Comparison of ENCODE assay signal across 8 cellular contexts in genomic region chr9:34899535-34900158, GRCh38. TPM values are rescaled to one million over a fixed set of nuclear protein-coding genes. Genes with fewer than 3 reads are reported as not detected.
DNase-seq lines count a peak whose midpoint lies in the region; ATAC-seq and TF ChIP-seq lines count a peak whose summit lies in the region.

No MANE protein-coding gene starts in this region.

- no peak overlapping the region for H2BK5ac ChIP-seq in trophoblast cell (ENCODE audit: low read depth, low read length, poor library complexity)

- H3K79me2 ChIP-seq in trophoblast cell (ENCODE audit: control insufficient read depth, insufficient read depth, low read length, poor library complexity): no peaks in the 10 kb centered on the region

- H3K9me3 ChIP-seq in SK-N-MC (ENCODE audit: low read depth, low read length) (no peaks in the 10 kb centered on the region), trophoblast cell (ENCODE audit: insufficient read depth, low read depth, low read length) (no peaks in the 10 kb centered on the region), upper lobe of left lung (no peaks in the 10 kb centered on the region)

- H3K4ac ChIP-seq in trophoblast cell (ENCODE audit: low read depth, low read length): no peak overlapping the region

- H3K4me1 ChIP-seq in trophoblast cell (ENCODE audit: control insufficient read depth in 1 of 2, insufficient read depth in 2 of 2, low read length in 2 of 2) (no peaks in the 10 kb centered on the region), upper lobe of left lung (no peaks in the 10 kb centered on the region)

- no peaks in the 10 kb centered on the region for H3K36me3 Mint-ChIP-seq in activated naive CD4-positive, alpha-beta T cell treated with anti-CD3 and anti-CD28 coated beads for 36 hours (ENCODE audit: low read depth)

- no peak overlapping the region for H3K4me3 Mint-ChIP-seq in activated naive CD4-positive, alpha-beta T cell treated with anti-CD3 and anti-CD28 coated beads for 36 hours

- no peaks in the 10 kb centered on the region for H3K79me1 ChIP-seq in trophoblast cell (ENCODE audit: low read length)

- H3K9ac ChIP-seq in SK-N-MC (ENCODE audit: insufficient read length) (no peak overlapping the region), trophoblast cell (ENCODE audit: low read length) (no peak overlapping the region)

- no peak overlapping the region for H2AK5ac ChIP-seq in trophoblast cell (ENCODE audit: low read length)

- H3K14ac ChIP-seq in trophoblast cell (ENCODE audit: low read length): no peak overlapping the region

- H3K18ac ChIP-seq in trophoblast cell (ENCODE audit: low read length): no peak overlapping the region

- H3K36me3 ChIP-seq in SK-N-MC (ENCODE audit: insufficient read depth, low read length) (no peaks in the 10 kb centered on the region), trophoblast cell (ENCODE audit: control insufficient read depth in 1 of 2, insufficient read depth in 2 of 2, low read length in 2 of 2) (no peaks in the 10 kb centered on the region), upper lobe of left lung (no peaks in the 10 kb centered on the region)

- no peak for TF ChIP-seq EP300 in upper lobe of left lung (IDR thresholded peaks at IDR 0.05)

- no peak overlapping the region for H3K4me3 ChIP-seq in SK-N-MC
- no peak overlapping the region for H3K4me3 ChIP-seq in trophoblast cell (ENCODE audit: low read depth, low read length)
- H3K4me3 ChIP-seq in upper lobe of left lung: no peak overlapping the region

- no peak overlapping the region for H3K4me2 ChIP-seq in trophoblast cell (ENCODE audit: low read length)

- WGBS in trophoblast cell (ENCODE audit: extremely low coverage, insufficient coverage, insufficient read length): no CpG with 5 or more reads among the region's 7 CpGs
- WGBS in upper lobe of left lung, 2 donors: 25 to 27% methylated on average over 7 of the region's 7 CpGs

- H4K91ac ChIP-seq in trophoblast cell (ENCODE audit: low read depth, low read length): no peak overlapping the region

- DNase-seq in DMS79 (lab: John Stamatoyannopoulos, UW): peak; percentile 37
- peak; percentile 1 for DNase-seq in GOT3 (lab: John Stamatoyannopoulos, UW)
- DNase-seq in MV-4-11 (lab: John Stamatoyannopoulos, UW): peak; percentile 69
- peak; percentile 32 for DNase-seq in SK-N-MC (ENCODE audit: low read depth, low spot score)
- peak; percentile 91 for DNase-seq in activated naive CD4-positive, alpha-beta T cell treated with anti-CD3 and anti-CD28 coated beads for 36 hours
- peak; percentile 77 for DNase-seq in glomerular visceral epithelial cell (ENCODE audit: extremely low spot score)
- DNase-seq in trophoblast cell: peak; percentile 80 to 92
- DNase-seq in upper lobe of left lung: peak in 1 of 2 donors; percentile 80

- H3K27ac Mint-ChIP-seq in activated naive CD4-positive, alpha-beta T cell treated with anti-CD3 and anti-CD28 coated beads for 36 hours: no peak overlapping the region

- no peak overlapping the region for H4K8ac ChIP-seq in trophoblast cell (ENCODE audit: low read depth, low read length)

- ATAC-seq in upper lobe of left lung (ENCODE audit: low FRiP score in 2 of 2): peak; percentile 95 to 98

- no peak overlapping the region for H3K23ac ChIP-seq in trophoblast cell (ENCODE audit: low read length)

- H2AFZ ChIP-seq in trophoblast cell (ENCODE audit: insufficient read depth, low read length, poor library complexity): no peak overlapping the region

- no peak overlapping the region for H2BK120ac ChIP-seq in trophoblast cell (ENCODE audit: insufficient read depth, low read length, poor library complexity)

- H4K12ac ChIP-seq in trophoblast cell (ENCODE audit: low read depth, low read length): no peak overlapping the region

- TF ChIP-seq CTCF in upper lobe of left lung (IDR thresholded peaks at IDR 0.05): peak; percentile 65 to 85 (median 80)

- intact Hi-C loops in activated naive CD4-positive, alpha-beta T cell treated with anti-CD3 and anti-CD28 coated beads for 36 hours (cut with micrococcal nuclease): loop anchor here (1.0 to 2.0 kb wide), 9 partner anchors 86 to 655 kb away; partner anchors contain the start of gene PIGO

- peaks cover 22% of the 10 kb centered on the region for H3K27me3 Mint-ChIP-seq in activated naive CD4-positive, alpha-beta T cell treated with anti-CD3 and anti-CD28 coated beads for 36 hours (ENCODE audit: low read depth)

- no peaks in the 10 kb centered on the region for H3K9me3 Mint-ChIP-seq in activated naive CD4-positive, alpha-beta T cell treated with anti-CD3 and anti-CD28 coated beads for 36 hours

- H3K27me3 ChIP-seq in trophoblast cell (ENCODE audit: insufficient read depth, low read length) (no peaks in the 10 kb centered on the region), upper lobe of left lung (no peaks in the 10 kb centered on the region)

- no peak for TF ChIP-seq POLR2A in upper lobe of left lung (IDR thresholded peaks at IDR 0.05)

- CTCF ChIA-PET in activated naive CD4-positive, alpha-beta T cell treated with anti-CD3 and anti-CD28 coated beads for 36 hours (lab: Charles Lee): interaction anchor here (0.5 to 3.3 kb wide), 58 partner anchors 9 to 587 kb away, joined by 3 to 65 read pairs (median 4); partner anchors contain the start of genes DNAJB5, FANCG and PIGO

- no peak overlapping the region for H2BK12ac ChIP-seq in trophoblast cell (ENCODE audit: low read length)

- no peak overlapping the region for H3K27ac ChIP-seq in SK-N-MC
- H3K27ac ChIP-seq in trophoblast cell (ENCODE audit: low read depth, low read length): no peak overlapping the region
- no peak overlapping the region for H3K27ac ChIP-seq in upper lobe of left lung

- H3K4me1 Mint-ChIP-seq in activated naive CD4-positive, alpha-beta T cell treated with anti-CD3 and anti-CD28 coated beads for 36 hours (ENCODE audit: low read depth): no peaks in the 10 kb centered on the region

RNA-seq across cellular contexts. Expression of gene PHF24, which starts 58.4 kb away (rescaled TPM):
- not detected for total RNA-seq in activated naive CD4-positive, alpha-beta T cell treated with anti-CD3 and anti-CD28 coated beads for 36 hours
- 0.34 and 0.62 TPM in 2 replicates for polyA plus RNA-seq in trophoblast cell (2013)
- total RNA-seq in upper lobe of left lung: under 1 TPM in 4 of 6 donors, not detected in 2; 0.10 to 0.74 (median 0.49) TPM
